In the genomic region with DNA sequence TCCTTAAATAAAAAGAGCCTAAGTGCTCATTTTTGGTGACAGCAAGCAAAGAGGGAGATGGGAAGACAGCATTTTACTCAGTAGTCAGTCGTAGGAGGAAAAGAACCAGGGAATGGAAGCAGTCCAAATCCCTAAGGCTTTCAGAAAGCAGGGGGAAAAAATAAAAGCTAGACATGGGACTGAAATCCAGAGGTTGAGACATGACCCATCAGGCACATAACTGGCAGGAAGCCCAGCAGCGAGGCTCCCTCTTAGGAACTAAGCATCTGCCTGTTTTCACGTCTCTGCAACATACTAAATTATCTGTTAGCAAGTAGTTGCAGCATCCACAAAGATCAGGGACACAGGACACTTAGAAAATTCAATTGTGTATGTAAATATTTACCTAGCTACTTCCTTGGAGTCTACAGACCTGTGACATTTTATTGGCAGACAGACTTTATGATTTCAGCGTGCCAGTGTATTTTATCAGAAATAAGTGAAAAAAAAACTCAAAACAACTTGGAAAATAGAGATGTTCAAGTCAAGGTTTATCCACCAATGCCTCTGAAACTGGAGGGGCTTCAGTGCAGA, we compare ENCODE assay signal across 10 cellular contexts.
DNase-seq lines count a peak whose midpoint lies in the region; ATAC-seq and TF ChIP-seq lines count a peak whose summit lies in the region.
"Had no signal": no experiment of that assay in that cellular context is flagged by ENCODE, and none has a peak within 500 bp of the region (broad histone marks: within the 10 kb centered on the region; RNA-seq: fewer than 3 reads in every experiment).

No MANE protein-coding gene starts in this region.

- no peak overlapping the region for H3K4me3 ChIP-seq in RWPE2 (ENCODE audit: severe bottlenecking)
- H3K4me3 ChIP-seq in upper lobe of left lung = no peak overlapping the region

- whole genome bisulfite sequencing in upper lobe of left lung, 2 donors = 37 to 42% methylated on average over 4 of the region's 4 CpGs

- DNase-seq in RWPE2 (ENCODE audit: low spot score) (no peak), fibroblast of peridontal ligament (ENCODE audit: extremely low read depth) (peak; percentile 63), myocyte (ENCODE audit: low read depth) (peak; percentile 66), upper lobe of left lung (peak in 1 of 2 donors; percentile 40)
- DNase-seq in activated naive CD8-positive, alpha-beta T cell treated with anti-CD3 and anti-CD28 coated beads, Interleukin-2, amount 50 U/mL, for 24 hours = no peak
- DNase-seq: activated naive CD4-positive, alpha-beta T cell treated with anti-CD3 and anti-CD28 coated beads for 36 hours; occipital lobe had no signal

- peak overlapping the region; percentile 56 for H3K27ac ChIP-seq in RWPE2 (ENCODE audit: poor library complexity, severe bottlenecking)
- peak overlapping the region; percentile 53 to 72 (median 63) for H3K27ac ChIP-seq in upper lobe of left lung

- no peak overlapping the region for H3K27ac Mint-ChIP-seq in activated naive CD8-positive, alpha-beta T cell treated with anti-CD3 and anti-CD28 coated beads, Interleukin-2, amount 50 U/mL, for 24 hours
- H3K27ac Mint-ChIP-seq: activated naive CD4-positive, alpha-beta T cell treated with anti-CD3 and anti-CD28 coated beads for 36 hours had no signal

- no peak overlapping the region for H3K4me3 Mint-ChIP-seq in activated naive CD8-positive, alpha-beta T cell treated with anti-CD3 and anti-CD28 coated beads, Interleukin-2, amount 50 U/mL, for 24 hours
- H3K4me3 Mint-ChIP-seq: activated naive CD4-positive, alpha-beta T cell treated with anti-CD3 and anti-CD28 coated beads for 36 hours had no signal

- H3K36me3 Mint-ChIP-seq in activated naive CD8-positive, alpha-beta T cell treated with anti-CD3 and anti-CD28 coated beads, Interleukin-2, amount 50 U/mL, for 24 hours (ENCODE audit: low read depth) = no peaks in the 10 kb centered on the region

- no peaks in the 10 kb centered on the region for H3K9me3 Mint-ChIP-seq in activated naive CD8-positive, alpha-beta T cell treated with anti-CD3 and anti-CD28 coated beads, Interleukin-2, amount 50 U/mL, for 24 hours
- H3K9me3 Mint-ChIP-seq: activated naive CD4-positive, alpha-beta T cell treated with anti-CD3 and anti-CD28 coated beads for 36 hours had no signal

- H3K4me1 ChIP-seq in RWPE2 (ENCODE audit: insufficient read depth, poor library complexity, severe bottlenecking) (peaks cover 34% of the 10 kb centered on the region), upper lobe of left lung (peaks cover 5 to 22% (median 12%) of the 10 kb centered on the region in 4 donors)

- TF ChIP-seq CTCF in RWPE2 (IDR thresholded peaks at IDR 0.05; ENCODE audit: poor library complexity, severe bottlenecking) (no peak), upper lobe of left lung (IDR thresholded peaks at IDR 0.05) (no peak)

- TF ChIP-seq POLR2A in upper lobe of left lung (IDR thresholded peaks at IDR 0.05) = no peak

- H3K4me1 Mint-ChIP-seq in activated naive CD8-positive, alpha-beta T cell treated with anti-CD3 and anti-CD28 coated beads, Interleukin-2, amount 50 U/mL, for 24 hours = no peaks in the 10 kb centered on the region

- H3K9me3 ChIP-seq in RWPE2 (ENCODE audit: severe bottlenecking) (no peaks in the 10 kb centered on the region), upper lobe of left lung (no peaks in the 10 kb centered on the region)

- no peaks in the 10 kb centered on the region for H3K27me3 ChIP-seq in RWPE2 (ENCODE audit: insufficient read depth, poor library complexity, severe bottlenecking)
- no peaks in the 10 kb centered on the region for H3K27me3 ChIP-seq in upper lobe of left lung

- peak; percentile 52; the same call in 1 of the 3 replicates for ATAC-seq in RWPE2 (ENCODE audit: low read depth)
- ATAC-seq in upper lobe of left lung (ENCODE audit: low FRiP score in 2 of 2) = peak in 1 of 2 donors; percentile 22
- no peak for ATAC-seq in HG02798 (IDR thresholded peaks at IDR 0.05; ENCODE audit: poor library complexity, unreplicated experiment)
- no peak for ATAC-seq in HG03196 (IDR thresholded peaks at IDR 0.05; ENCODE audit: unreplicated experiment)
- no peak for ATAC-seq in HG03280 (IDR thresholded peaks at IDR 0.05; ENCODE audit: unreplicated experiment)
- ATAC-seq in activated naive CD8-positive, alpha-beta T cell treated with anti-CD3 and anti-CD28 coated beads, Interleukin-2, amount 50 U/mL, for 24 hours = no peak

- TF ChIP-seq EP300 in upper lobe of left lung (IDR thresholded peaks at IDR 0.05) = no peak

- peaks cover 2% of the 10 kb centered on the region for H3K27me3 Mint-ChIP-seq in activated naive CD8-positive, alpha-beta T cell treated with anti-CD3 and anti-CD28 coated beads, Interleukin-2, amount 50 U/mL, for 24 hours

- H3K36me3 ChIP-seq in RWPE2 (ENCODE audit: low read depth) (no peaks in the 10 kb centered on the region), upper lobe of left lung (no peaks in the 10 kb centered on the region)

Comparison
In these comparisons a context has a peak if more than half of its experiments do, and no peak if none do; other contexts are left out.
1. DNase-seq: peak in fibroblast of peridontal ligament (single experiment) and myocyte (single experiment); none in RWPE2 (single experiment) and activated naive CD8-positive, alpha-beta T cell treated with anti-CD3 and anti-CD28 coated beads, Interleukin-2, amount 50 U/mL, for 24 hours (single experiment).